ENCODE assay signal across 10 cellular contexts in genomic region chr12:92602476-92602875, GRCh38.
DNase-seq lines count a peak whose midpoint lies in the region; TF ChIP-seq lines count a peak whose summit lies in the region.
"Had no signal": no experiment of that assay in that cellular context is flagged by ENCODE, and none has a peak within 500 bp of the region (broad histone marks: within the 10 kb centered on the region; RNA-seq: fewer than 3 reads in every experiment).

No MANE protein-coding gene starts in this region.

- H3K36me3 Mint-ChIP-seq in Calu3 (ENCODE audit: insufficient read depth, unreplicated experiment) (peaks cover 14% of the 10 kb centered on the region), chondrocyte (ENCODE audit: low read depth) (peaks cover 2% of the 10 kb centered on the region), osteocyte (ENCODE audit: unreplicated experiment) (no peaks in the 10 kb centered on the region)

- H3K27ac Mint-ChIP-seq in Calu3 (ENCODE audit: unreplicated experiment), result peak overlapping the region; percentile 96
- peak overlapping the region; percentile 37 for H3K27ac Mint-ChIP-seq in chondrocyte (ENCODE audit: unreplicated experiment)
- H3K27ac Mint-ChIP-seq in osteocyte (ENCODE audit: unreplicated experiment), result peak overlapping the region; percentile 42

- peak overlapping the region; percentile 46 for H3K4me3 Mint-ChIP-seq in Calu3 (ENCODE audit: low read depth, unreplicated experiment)
- no peak overlapping the region for H3K4me3 Mint-ChIP-seq in chondrocyte (ENCODE audit: unreplicated experiment)
- H3K4me3 Mint-ChIP-seq in osteocyte (ENCODE audit: unreplicated experiment), result no peak overlapping the region

- no peak overlapping the region for H3K4me3 ChIP-seq in coronary artery

- no TSS peak for BruUV-seq in Calu3 (replicated peaks; lab: Mats Ljungman, UMichigan)

- DNase-seq in Calu3, result peak; percentile 16
- peak; percentile 19 for DNase-seq in NCI-H1048 (lab: John Stamatoyannopoulos, UW)
- DNase-seq in chondrocyte (ENCODE audit: low spot score), result no peak
- no peak for DNase-seq in osteocyte (ENCODE audit: extremely low spot score, unreplicated experiment)
- no peak for DNase-seq in iPS-NIHi7 (ENCODE audit: extremely low spot score)
- DNase-seq in activated CD8-positive, alpha-beta memory T cell treated with anti-CD3 and anti-CD28 coated beads for 24 hours, result no peak
- no peak for DNase-seq in coronary artery (ENCODE audit: low spot score)
- DNase-seq: left cardiac atrium, NCI-H1092, occipital lobe had no signal

- no peak for TF ChIP-seq CTCF in Calu3 (IDR thresholded peaks at IDR 0.05; ENCODE audit: unreplicated experiment)
- no peak for TF ChIP-seq CTCF in chondrocyte (IDR thresholded peaks at IDR 0.05)
- TF ChIP-seq CTCF in osteocyte (IDR thresholded peaks at IDR 0.05), result no peak
- TF ChIP-seq CTCF in coronary artery (IDR thresholded peaks at IDR 0.05), result no peak

- H3K4me1 Mint-ChIP-seq in Calu3 (ENCODE audit: low read depth, unreplicated experiment) (peaks cover 31% of the 10 kb centered on the region), chondrocyte (ENCODE audit: low read depth) (peaks cover 19% of the 10 kb centered on the region), osteocyte (ENCODE audit: unreplicated experiment) (peaks cover 12% of the 10 kb centered on the region)

- H3K27ac ChIP-seq in coronary artery, result no peak overlapping the region

- CTCF ChIA-PET in Calu3 (lab: Charles Lee), result no interaction called here

- intact Hi-C loops in Calu3 (cut with micrococcal nuclease; ENCODE audit: unreplicated experiment), result loop anchor here (1.0 kb wide), 1 partner anchor 63 kb away; no protein-coding TSS in a partner anchor

- H3K9me3 Mint-ChIP-seq in Calu3 (ENCODE audit: low read depth, unreplicated experiment), result peaks cover 18% of the 10 kb centered on the region
- H3K9me3 Mint-ChIP-seq in chondrocyte (ENCODE audit: low read depth), result peaks cover 8% of the 10 kb centered on the region
- peaks cover 9% of the 10 kb centered on the region for H3K9me3 Mint-ChIP-seq in osteocyte (ENCODE audit: unreplicated experiment)

- H3K27me3 Mint-ChIP-seq in Calu3 (ENCODE audit: unreplicated experiment) (no peaks in the 10 kb centered on the region), chondrocyte (ENCODE audit: low read depth) (no peaks in the 10 kb centered on the region), osteocyte (ENCODE audit: unreplicated experiment) (no peaks in the 10 kb centered on the region)

Comparison
In these comparisons a context has a peak if more than half of its experiments do, and no peak if none do; other contexts are left out.
1. DNase-seq: peak in Calu3 (single experiment) and NCI-H1048 (single experiment); none in chondrocyte (single experiment), osteocyte (single experiment), iPS-NIHi7 (single experiment), activated CD8-positive, alpha-beta memory T cell treated with anti-CD3 and anti-CD28 coated beads for 24 hours (single experiment) and coronary artery (single experiment).
2. H3K27ac Mint-ChIP-seq: peak in every context shown above with its lines; median percentile 96 in Calu3; 42 in osteocyte; 37 in chondrocyte.